1 cellular context compared by ENCODE assay signal in genomic region chr7:1576521-1577253, GRCh38.
TF ChIP-seq lines count a peak whose summit lies in the region.

No MANE protein-coding gene starts in this region.

TF ChIP-seq in GM23338, 12 proteins besides CTCF, POLR2A, EP300 and RAD21 (continued from another document):
- TF ChIP-seq ETS1 (IDR thresholded peaks at IDR 0.05) = no peak
